In genomic region chr1:46184920-46185658, GRCh38 we compare ENCODE assay signal across 9 cellular contexts. TPM values are rescaled to one million over a fixed set of nuclear protein-coding genes. Genes with fewer than 3 reads are reported as not detected.
DNase-seq lines count a peak whose midpoint lies in the region; ATAC-seq, FAIRE-seq and TF ChIP-seq lines count a peak whose summit lies in the region.
"Had no signal": no experiment of that assay in that cellular context is flagged by ENCODE, and none has a peak within 500 bp of the region (broad histone marks: within the 10 kb centered on the region; RNA-seq: fewer than 3 reads in every experiment).

No MANE protein-coding gene starts in this region.

- no peaks in the 10 kb centered on the region for H3K27me3 ChIP-seq in K562 (ENCODE audit: control insufficient read depth in 2 of 2, insufficient read depth in 2 of 2, low read length in 2 of 2)

- H3K79me2 ChIP-seq in K562 (ENCODE audit: control insufficient read depth, insufficient read depth, low read length): no peaks in the 10 kb centered on the region

- TF ChIP-seq CTCF in K562 (IDR thresholded peaks at IDR 0.05 in 2 of 3, conservative IDR thresholded peaks at IDR 0.05 in 1 of 3; ENCODE audit: insufficient read depth in 2 of 3, low read depth in 1 of 3, low read length in 3 of 3) (no peak), omental fat pad (IDR thresholded peaks at IDR 0.05) (no peak)

- H3K9ac ChIP-seq in K562 (ENCODE audit: insufficient read depth in 1 of 2, low read depth in 2 of 2, low read length in 2 of 2): peak overlapping the region in 1 of 2 experiments; percentile 9; a peak in 1 of 4 replicates

- CTCF ChIA-PET in K562 (lab: Yijun Ruan, JAX; ENCODE audit: low intra/inter-chr PET ratio): interaction anchor here (1.2 kb wide), 1 partner anchor 39 kb away, joined by 3 read pairs; no protein-coding TSS in a partner anchor

- no peak overlapping the region for H3K4me2 ChIP-seq in K562 (ENCODE audit: insufficient read depth, low read length)

- TF ChIP-seq POLR2A in K562 (conservative IDR thresholded peaks at IDR 0.05): no peak

- H3K36me3 ChIP-seq in K562 (ENCODE audit: control insufficient read depth, insufficient read depth, low read length): peaks cover 23% of the 10 kb centered on the region

- ATAC-seq in K562 (peak; percentile 9; the same call in 1 of the 3 replicates), omental fat pad (ENCODE audit: low FRiP score) (no peak)

- H3K4me1 ChIP-seq in K562 (replicated peaks in 1 of 2; ENCODE audit: control insufficient read depth in 2 of 2, insufficient read depth in 2 of 2, low read length in 2 of 2): peaks cover 15 to 17% of the 10 kb centered on the region in 2 experiments

- peaks cover 5% of the 10 kb centered on the region for H3K9me1 ChIP-seq in K562 (ENCODE audit: control insufficient read depth, insufficient read depth, low read length)

- FAIRE-seq in K562 (lab: Jason Lieb, UNC): peak; percentile 11

- H4K20me1 ChIP-seq in K562 (replicated peaks; ENCODE audit: control insufficient read depth, insufficient read depth, low read length): no peaks in the 10 kb centered on the region; the same call in 1 of the 2 replicates

- POLR2A ChIA-PET in K562 (lab: Yijun Ruan, JAX): interaction anchor here (1.1 to 4.1 kb wide), 4 partner anchors 9 to 38 kb away, joined by 4 to 19 read pairs (median 5); partner anchors contain the start of gene TSPAN1

- TF ChIP-seq RAD21 in K562 (CRISPR knock-in tag; conservative IDR thresholded peaks at IDR 0.05 in 1 of 2, IDR thresholded peaks at IDR 0.05 in 1 of 2): no peak

- H3K27ac ChIP-seq in K562 (ENCODE audit: extremely low read depth, low read depth, low read length): no peak overlapping the region
- H3K27ac ChIP-seq: HL-60 had no signal

- peak; percentile 79 for DNase-seq in activated CD4-positive, alpha-beta T cell treated with anti-CD3 and anti-CD28 coated beads for 48 hours
- DNase-seq in K562 (ENCODE audit: extremely low read depth in 1 of 4, low spot score in 3 of 4): peak in 2 of 4 experiments; percentile 44 to 45
- peak; percentile 81 for DNase-seq in stimulated activated CD4-positive, alpha-beta T cell treated with anti-CD3 and anti-CD28 coated beads, Interleukin-4, amount 100 ng/mL, for 24 hours
- no peak for DNase-seq in iPS-NIHi7 (ENCODE audit: extremely low spot score)
- no peak for DNase-seq in dedifferentiated amniotic fluid mesenchymal stem cell (ENCODE audit: extremely low spot score)
- DNase-seq in omental fat pad (ENCODE audit: low spot score): no peak
- DNase-seq: mesendoderm, NCI-H446 had no signal

- intact Hi-C loops in K562 (cut with micrococcal nuclease): loop anchor here (5.0 kb wide), 1 partner anchor 162 kb away; no protein-coding TSS in a partner anchor

- no TSS peak for BruUV-seq in K562 (replicated peaks; lab: Mats Ljungman, UMichigan)

- H2AFZ ChIP-seq in K562 (ENCODE audit: low read depth, low read length): no peak overlapping the region

- in situ Hi-C loops in K562 (cut with MboI): loop anchor here (25.0 kb wide), 1 partner anchor 548 kb away; no protein-coding TSS in a partner anchor

- H3K4me3 ChIP-seq in K562: no peak overlapping the region

- TF ChIP-seq EP300 in K562 (IDR thresholded peaks at IDR 0.05; ENCODE audit: low read length): no peak

- H3K9me3 ChIP-seq in K562 (replicated peaks; ENCODE audit: control insufficient read depth, insufficient read depth, low read depth, low read length): no peaks in the 10 kb centered on the region

- WGBS in K562 (ENCODE audit: insufficient coverage, low coverage, missing lambda C conversion rate): 33% methylated on average over 7 of the region's 7 CpGs

RNA-seq across cellular contexts. Expression of gene P3R3URF, which starts 8.8 kb away (rescaled TPM):
- total RNA-seq in K562 (2011; cell fraction: chromatin; rRNA removed; ENCODE audit: low replicate concordance): not detected in 2 replicates
- not detected in 2 replicates for total RNA-seq in K562 (2011; cell fraction: nucleolus; rRNA removed)
- not detected in 2 replicates for total RNA-seq in K562 (2011; cell fraction: nucleoplasm; rRNA removed)
- total RNA-seq in K562 (2014; rRNA removed) (not detected in 2 replicates), K562 (2014; rRNA removed; fragmentation: Illumina TruSeq; extraction: Trizol) (not detected in 2 replicates), K562 (2015; rRNA removed; fragmentation: Illumina TruSeq; extraction: Trizol) (not detected in 2 replicates), K562 (2021) (not detected in 2 replicates), omental fat pad (not detected)
- polyA plus RNA-seq in K562 (2011; rRNA removed) (not detected in 2 replicates), K562 (2014; fragmentation: Illumina TruSeq; extraction: Trizol) (not detected in 2 replicates), K562 (2014; fragmentation: Nextera tagmentation; extraction: Ambion mirVana) (not detected), K562 (2014; rRNA removed) (not detected in 2 replicates)
- polyA plus RNA-seq in K562 (2011; cell fraction: cytosol; rRNA removed): not detected in 2 replicates
- not detected in 2 replicates for polyA plus RNA-seq in K562 (2011; cell fraction: nucleus; rRNA removed)
- not detected in 2 replicates for polyA plus RNA-seq in K562 (2012)
- polyA minus RNA-seq in K562 (2011; rRNA and poly(A)+ RNA removed): not detected in 2 replicates
- not detected in 2 replicates for polyA minus RNA-seq in K562 (2011; cell fraction: cytosol; rRNA and poly(A)+ RNA removed)
- polyA minus RNA-seq in K562 (2011; cell fraction: nucleus; rRNA and poly(A)+ RNA removed): not detected in 2 replicates

RNA-seq across cellular contexts. Expression of gene TSPAN1, which starts 10.2 kb away (rescaled TPM):
- total RNA-seq in K562 (2011; cell fraction: chromatin; rRNA removed; ENCODE audit: low replicate concordance): not detected in 2 replicates
- 0.53 TPM in 1 of 2 replicates, not detected in the other for total RNA-seq in K562 (2011; cell fraction: nucleolus; rRNA removed)
- total RNA-seq in K562 (2011; cell fraction: nucleoplasm; rRNA removed): not detected in 2 replicates
- total RNA-seq in K562 (2014; rRNA removed) (not detected in 2 replicates), K562 (2014; rRNA removed; fragmentation: Illumina TruSeq; extraction: Trizol) (not detected in 2 replicates), K562 (2015; rRNA removed; fragmentation: Illumina TruSeq; extraction: Trizol) (not detected in 2 replicates), K562 (2021) (0.38 and 0.58 TPM in 2 replicates), omental fat pad (1 to 10 TPM in 2 of 4 donors, under 1 TPM in 1, not detected in 1; 0.84 to 1.2 (median 1.2) TPM)
- polyA plus RNA-seq in K562 (2011; rRNA removed) (not detected in 2 replicates), K562 (2014; fragmentation: Illumina TruSeq; extraction: Trizol) (not detected in 2 replicates), K562 (2014; fragmentation: Nextera tagmentation; extraction: Ambion mirVana) (not detected), K562 (2014; rRNA removed) (not detected in 2 replicates)
- not detected in 2 replicates for polyA plus RNA-seq in K562 (2011; cell fraction: cytosol; rRNA removed)
- polyA plus RNA-seq in K562 (2011; cell fraction: nucleus; rRNA removed): 0.20 TPM in 1 of 2 replicates, not detected in the other
- polyA plus RNA-seq in K562 (2012): 0.07 and 0.22 TPM in 2 replicates
- not detected in 2 replicates for polyA minus RNA-seq in K562 (2011; rRNA and poly(A)+ RNA removed)
- not detected in 2 replicates for polyA minus RNA-seq in K562 (2011; cell fraction: cytosol; rRNA and poly(A)+ RNA removed)
- not detected in 2 replicates for polyA minus RNA-seq in K562 (2011; cell fraction: nucleus; rRNA and poly(A)+ RNA removed)

RNA-seq across cellular contexts. Expression of gene POMGNT1, which starts 13.1 kb away (rescaled TPM):
- total RNA-seq in K562 (2011; cell fraction: chromatin; rRNA removed; ENCODE audit: low replicate concordance): 86.0 and 173 TPM in 2 replicates
- 132 and 135 TPM in 2 replicates for total RNA-seq in K562 (2011; cell fraction: nucleolus; rRNA removed)
- 113 and 115 TPM in 2 replicates for total RNA-seq in K562 (2011; cell fraction: nucleoplasm; rRNA removed)
- total RNA-seq in K562 (2014; rRNA removed): 36.4 and 44.0 TPM in 2 replicates
- 30.3 and 33.8 TPM in 2 replicates for total RNA-seq in K562 (2014; rRNA removed; fragmentation: Illumina TruSeq; extraction: Trizol)
- total RNA-seq in K562 (2015; rRNA removed; fragmentation: Illumina TruSeq; extraction: Trizol): 43.4 and 48.4 TPM in 2 replicates
- 57.9 and 58.9 TPM in 2 replicates for total RNA-seq in K562 (2021)
- 42.7 and 50.7 TPM in 2 replicates for polyA plus RNA-seq in K562 (2011; rRNA removed)
- 44.5 and 48.5 TPM in 2 replicates for polyA plus RNA-seq in K562 (2011; cell fraction: cytosol; rRNA removed)
- 131 and 161 TPM in 2 replicates for polyA plus RNA-seq in K562 (2011; cell fraction: nucleus; rRNA removed)
- 41.3 and 59.8 TPM in 2 replicates for polyA plus RNA-seq in K562 (2012)
- polyA plus RNA-seq in K562 (2014; fragmentation: Illumina TruSeq; extraction: Trizol): 45.6 and 47.8 TPM in 2 replicates
- polyA plus RNA-seq in K562 (2014; fragmentation: Nextera tagmentation; extraction: Ambion mirVana): 10 to 100 TPM; 14.1 to 27.9 TPM
- 37.8 and 43.5 TPM in 2 replicates for polyA plus RNA-seq in K562 (2014; rRNA removed)
- polyA minus RNA-seq in K562 (2011; rRNA and poly(A)+ RNA removed): 24.4 and 30.9 TPM in 2 replicates
- 21.5 and 24.7 TPM in 2 replicates for polyA minus RNA-seq in K562 (2011; cell fraction: cytosol; rRNA and poly(A)+ RNA removed)
- polyA minus RNA-seq in K562 (2011; cell fraction: nucleus; rRNA and poly(A)+ RNA removed): 25.7 and 38.8 TPM in 2 replicates
- 10 to 100 TPM; 27.4 to 46.5 (median 38.3) TPM for total RNA-seq in omental fat pad

RNA-seq across cellular contexts. Expression of gene LURAP1, which starts 18.0 kb away (rescaled TPM):
- 1.6 and 3.1 TPM in 2 replicates for total RNA-seq in K562 (2011; cell fraction: chromatin; rRNA removed; ENCODE audit: low replicate concordance)
- total RNA-seq in K562 (2011; cell fraction: nucleolus; rRNA removed): 2.5 and 3.2 TPM in 2 replicates
- total RNA-seq in K562 (2011; cell fraction: nucleoplasm; rRNA removed): 2.6 and 3.4 TPM in 2 replicates
- total RNA-seq in K562 (2014; rRNA removed) (0.86 and 1.00 TPM in 2 replicates), K562 (2014; rRNA removed; fragmentation: Illumina TruSeq; extraction: Trizol) (0.40 and 0.54 TPM in 2 replicates), K562 (2015; rRNA removed; fragmentation: Illumina TruSeq; extraction: Trizol) (0.18 and 0.34 TPM in 2 replicates), K562 (2021) (0.60 and 0.72 TPM in 2 replicates), omental fat pad (10 to 100 TPM in 1 of 4 donors, 1 to 10 TPM in 2, under 1 TPM in 1; 0.96 to 10.6 (median 3.3) TPM)
- polyA plus RNA-seq in K562 (2011; rRNA removed) (0.76 and 1.1 TPM in 2 replicates), K562 (2014; fragmentation: Illumina TruSeq; extraction: Trizol) (0.45 and 0.54 TPM in 2 replicates), K562 (2014; fragmentation: Nextera tagmentation; extraction: Ambion mirVana) (under 1 TPM in 1 of 2 experiments, not detected in 1; 0.07 TPM), K562 (2014; rRNA removed) (0.50 and 1.2 TPM in 2 replicates)
- polyA plus RNA-seq in K562 (2011; cell fraction: cytosol; rRNA removed): 0.49 and 1.4 TPM in 2 replicates
- polyA plus RNA-seq in K562 (2011; cell fraction: nucleus; rRNA removed): 0.97 and 1.6 TPM in 2 replicates
- polyA plus RNA-seq in K562 (2012): 0.35 TPM in 2 replicates
- 0.54 and 0.81 TPM in 2 replicates for polyA minus RNA-seq in K562 (2011; rRNA and poly(A)+ RNA removed)
- 0.86 TPM in 1 of 2 replicates, not detected in the other for polyA minus RNA-seq in K562 (2011; cell fraction: cytosol; rRNA and poly(A)+ RNA removed)
- polyA minus RNA-seq in K562 (2011; cell fraction: nucleus; rRNA and poly(A)+ RNA removed): 0.33 and 0.67 TPM in 2 replicates

RNA-seq across cellular contexts. Expression of gene PIK3R3, which starts 52.7 kb away (rescaled TPM):
- 4.0 and 7.6 TPM in 2 replicates for total RNA-seq in K562 (2011; cell fraction: chromatin; rRNA removed; ENCODE audit: low replicate concordance)
- 2.3 and 3.6 TPM in 2 replicates for total RNA-seq in K562 (2011; cell fraction: nucleolus; rRNA removed)
- total RNA-seq in K562 (2011; cell fraction: nucleoplasm; rRNA removed): 6.5 and 7.6 TPM in 2 replicates
- total RNA-seq in K562 (2014; rRNA removed): 3.3 and 4.3 TPM in 2 replicates
- 5.7 and 6.0 TPM in 2 replicates for total RNA-seq in K562 (2014; rRNA removed; fragmentation: Illumina TruSeq; extraction: Trizol)
- total RNA-seq in K562 (2015; rRNA removed; fragmentation: Illumina TruSeq; extraction: Trizol): 6.7 and 7.7 TPM in 2 replicates
- total RNA-seq in K562 (2021): 6.1 and 6.2 TPM in 2 replicates
- 5.4 and 5.5 TPM in 2 replicates for polyA plus RNA-seq in K562 (2011; rRNA removed)
- 1.8 and 3.9 TPM in 2 replicates for polyA plus RNA-seq in K562 (2011; cell fraction: cytosol; rRNA removed)
- 2.7 and 4.7 TPM in 2 replicates for polyA plus RNA-seq in K562 (2011; cell fraction: nucleus; rRNA removed)
- polyA plus RNA-seq in K562 (2012): 2.0 and 3.8 TPM in 2 replicates
- polyA plus RNA-seq in K562 (2014; fragmentation: Illumina TruSeq; extraction: Trizol): 4.0 and 4.6 TPM in 2 replicates
- polyA plus RNA-seq in K562 (2014; fragmentation: Nextera tagmentation; extraction: Ambion mirVana): 1 to 10 TPM; 1.4 to 2.2 TPM
- polyA plus RNA-seq in K562 (2014; rRNA removed): 2.7 and 3.1 TPM in 2 replicates
- 8.1 and 13.0 TPM in 2 replicates for polyA minus RNA-seq in K562 (2011; rRNA and poly(A)+ RNA removed)
- 3.2 and 3.5 TPM in 2 replicates for polyA minus RNA-seq in K562 (2011; cell fraction: cytosol; rRNA and poly(A)+ RNA removed)
- 1.6 and 4.8 TPM in 2 replicates for polyA minus RNA-seq in K562 (2011; cell fraction: nucleus; rRNA and poly(A)+ RNA removed)
- 100 to 1,000 TPM in 1 of 4 donors, 10 to 100 TPM in 3; 21.9 to 123 (median 39.2) TPM for total RNA-seq in omental fat pad

Comparison
In these comparisons a context has a peak if more than half of its experiments do, and no peak if none do; other contexts are left out.
1. DNase-seq: peak in activated CD4-positive, alpha-beta T cell treated with anti-CD3 and anti-CD28 coated beads for 48 hours (single experiment) and stimulated activated CD4-positive, alpha-beta T cell treated with anti-CD3 and anti-CD28 coated beads, Interleukin-4, amount 100 ng/mL, for 24 hours (single experiment); none in iPS-NIHi7 (single experiment), dedifferentiated amniotic fluid mesenchymal stem cell (single experiment) and omental fat pad (single experiment).